9 cellular contexts compared by ENCODE assay signal in genomic region chr1:80656011-80656627, GRCh38.
DNase-seq lines count a peak whose midpoint lies in the region; ATAC-seq and TF ChIP-seq lines count a peak whose summit lies in the region.
"Had no signal": no experiment of that assay in that cellular context is flagged by ENCODE, and none has a peak within 500 bp of the region (broad histone marks: within the 10 kb centered on the region; RNA-seq: fewer than 3 reads in every experiment).

No MANE protein-coding gene starts in this region.

- no peak overlapping the region for H3K4me3 Mint-ChIP-seq in WTC11
- no peak overlapping the region for H3K4me3 Mint-ChIP-seq in naive B cell

- DNase-seq in A172 (ENCODE audit: low spot score), result peak; percentile 1
- DNase-seq in GM19238 (ENCODE audit: insufficient read length, low spot score), result peak; percentile 4
- peak; percentile 25 for DNase-seq in WTC11 (ENCODE audit: low spot score)
- no peak for DNase-seq in naive B cell
- DNase-seq in HUDEP-2 (lab: John Stamatoyannopoulos, UW; ENCODE audit: unreplicated experiment in 76 of 76), result no peak
- DNase-seq in G401 (ENCODE audit: low spot score), result no peak
- DNase-seq: DND-41 had no signal

- peaks cover 6% of the 10 kb centered on the region; the same call in 1 of the 2 replicates for H3K36me3 Mint-ChIP-seq in WTC11
- H3K36me3 Mint-ChIP-seq in naive B cell, result peaks cover 0 to 8% of the 10 kb centered on the region in 2 donors

- H3K27ac Mint-ChIP-seq in WTC11, result peak overlapping the region; percentile 13; the same call in 1 of the 2 replicates
- peak overlapping the region in 1 of 6 donors; percentile 2 for H3K27ac Mint-ChIP-seq in naive B cell

- H3K27me3 Mint-ChIP-seq in WTC11 (ENCODE audit: low read depth) (no peaks in the 10 kb centered on the region), naive B cell (no peaks in the 10 kb centered on the region)

- CTCF ChIA-PET in WTC11 (lab: Charles Lee), result interaction anchor here (0.7 to 2.3 kb wide), 8 partner anchors 11 to 469 kb away, joined by 3 to 8 read pairs (median 3); no protein-coding TSS in a partner anchor

- peak; percentile 83 for ATAC-seq in HG03196 (IDR thresholded peaks at IDR 0.05; ENCODE audit: unreplicated experiment)
- ATAC-seq in WTC11, result peak; percentile 90
- ATAC-seq in naive B cell (ENCODE audit: low read depth in 2 of 2), result peak; percentile 30 to 33
- no peak for ATAC-seq in GM18502 (IDR thresholded peaks at IDR 0.05; ENCODE audit: poor library complexity, unreplicated experiment)

- in situ Hi-C loops in G401 (cut with HindIII; ENCODE audit: low sequenced_read_pairs), result no loop called here

- H3K9me3 Mint-ChIP-seq in WTC11 (peaks cover 15% of the 10 kb centered on the region), naive B cell (peaks cover 3 to 11% (median 4%) of the 10 kb centered on the region in 7 donors)

- POLR2A ChIA-PET in WTC11 (lab: Charles Lee), result no interaction called here

- TF ChIP-seq CTCF in WTC11 (IDR thresholded peaks at IDR 0.05), result peak; percentile 27; the same call in 1 of the 2 replicates

- H3K4me1 Mint-ChIP-seq in WTC11 (peaks cover 29% of the 10 kb centered on the region), naive B cell (peaks cover 0 to 8% (median 0%) of the 10 kb centered on the region in 3 donors)

TF ChIP-seq in WTC11, 78 proteins besides CTCF, POLR2A, EP300 and RAD21:
- TF ChIP-seq E2F1 (CRISPR knock-in tag; IDR thresholded peaks at IDR 0.05), result no peak
- TF ChIP-seq TP53 (CRISPR knock-in tag; IDR thresholded peaks at IDR 0.05), result no peak
TF ChIP-seq in WTC11: peak in this region for 0.

Comparison
In these comparisons a context has a peak if more than half of its experiments do, and no peak if none do; other contexts are left out.
1. DNase-seq: peak in A172 (single experiment), GM19238 (single experiment) and WTC11 (single experiment); none in naive B cell (single experiment), HUDEP-2 (0 of 76) and G401 (single experiment).